In genomic region chr12:132365226-132365625, GRCh38 we compare ENCODE assay signal across 17 cellular contexts. TPM values are rescaled to one million over a fixed set of nuclear protein-coding genes. Genes with fewer than 3 reads are reported as not detected.
DNase-seq lines count a peak whose midpoint lies in the region; ATAC-seq lines count a peak whose summit lies in the region.
"Had no signal": no experiment of that assay in that cellular context is flagged by ENCODE, and none has a peak within 500 bp of the region (broad histone marks: within the 10 kb centered on the region; RNA-seq: fewer than 3 reads in every experiment).

No MANE protein-coding gene starts in this region.

- peak overlapping the region; percentile 53 for H2AK5ac ChIP-seq in neuronal stem cell (ENCODE audit: low read depth, low read length)

- DNase-seq in cerebellum (ENCODE audit: low spot score) (peak; percentile 56), neuronal stem cell (ENCODE audit: low spot score) (no peak), aorta (peak; percentile 30 to 38), left ventricle myocardium superior (no peak), cerebellar cortex (ENCODE audit: low spot score) (no peak)
- no peak for DNase-seq in activated CD4-positive, alpha-beta T cell treated with anti-CD3 and anti-CD28 coated beads for 1 hour
- DNase-seq: AML-193; Calu3; CD8-positive, alpha-beta T cell; DMS79 treated with DMSO at 0.1 percent for 48 hours; H9 had no signal

- no CpG with 5 or more reads among the region's 10 CpGs for WGBS in neuronal stem cell (ENCODE audit: extremely low coverage in 2 of 2, insufficient read length in 2 of 2, insufficient replicate concordance in 1 of 2), 2 donors
- 84 to 91% methylated on average over 10 of the region's 10 CpGs for WGBS in aorta, 2 donors

- H3K79me1 ChIP-seq in neuronal stem cell (ENCODE audit: low read depth, low read length): peaks cover 1% of the 10 kb centered on the region

- H3K36me3 ChIP-seq in BLaER1 (no peaks in the 10 kb centered on the region), neuronal stem cell (replicated peaks in 1 of 2; ENCODE audit: control insufficient read depth in 2 of 2, insufficient read depth in 2 of 2, low read length in 2 of 2) (no peaks in the 10 kb centered on the region), aorta (ENCODE audit: control insufficient read depth in 1 of 2, insufficient read depth in 2 of 2, low read length in 1 of 2) (no peaks in the 10 kb centered on the region)

- no peak overlapping the region for H2BK120ac ChIP-seq in neuronal stem cell (ENCODE audit: low read depth, low read length)

- no peak overlapping the region for H2AFZ ChIP-seq in neuronal stem cell (ENCODE audit: low read length)

- H3K4me1 ChIP-seq in BLaER1: peaks cover 57% of the 10 kb centered on the region
- H3K4me1 ChIP-seq in neuronal stem cell (ENCODE audit: control insufficient read depth in 2 of 2, insufficient read depth in 1 of 2, low read depth in 1 of 2, low read length in 2 of 2): peaks cover 5 to 7% of the 10 kb centered on the region in 2 donors
- H3K4me1 ChIP-seq in aorta (ENCODE audit: control insufficient read depth in 1 of 2, insufficient read depth in 2 of 2, low read length in 2 of 2): no peaks in the 10 kb centered on the region
- H3K4me1 ChIP-seq: A549 had no signal

- no peak overlapping the region for H3K4ac ChIP-seq in neuronal stem cell (ENCODE audit: low read length)

- no peak overlapping the region for H3K18ac ChIP-seq in neuronal stem cell (ENCODE audit: low read length)

- H3K27me3 ChIP-seq in BLaER1: no peaks in the 10 kb centered on the region
- no peaks in the 10 kb centered on the region for H3K27me3 ChIP-seq in neuronal stem cell (ENCODE audit: control insufficient read depth in 3 of 3, insufficient read depth in 3 of 3, low read depth in 1 of 3, low read length in 3 of 3)
- H3K27me3 ChIP-seq in aorta (ENCODE audit: control insufficient read depth in 1 of 2, insufficient read depth in 2 of 2, low read length in 1 of 2): no peaks in the 10 kb centered on the region

- no peak overlapping the region for H2BK15ac ChIP-seq in neuronal stem cell (ENCODE audit: low read length)

- H4K91ac ChIP-seq in neuronal stem cell (ENCODE audit: low read depth, low read length, poor library complexity): no peak overlapping the region

- no peak overlapping the region for H4K8ac ChIP-seq in neuronal stem cell (ENCODE audit: low read depth, low read length)

- no peak overlapping the region for H2BK12ac ChIP-seq in neuronal stem cell (ENCODE audit: low read length)

- ATAC-seq in aorta (ENCODE audit: low FRiP score): no peak
- no peak for ATAC-seq in left ventricle myocardium superior
- ATAC-seq: A549; CD8-positive, alpha-beta T cell; GM12878; HepG2 had no signal

- no peak overlapping the region for H3K14ac ChIP-seq in neuronal stem cell (ENCODE audit: low read length)

- H3K9me3 ChIP-seq in BLaER1 (peaks cover 4% of the 10 kb centered on the region; the same call in 1 of the 2 replicates), neuronal stem cell (replicated peaks in 1 of 2; ENCODE audit: control insufficient read depth in 2 of 2, insufficient read depth in 1 of 2, low read depth in 1 of 2, low read length in 2 of 2) (no peaks in the 10 kb centered on the region), aorta (ENCODE audit: control insufficient read depth, low read length) (peaks cover 2% of the 10 kb centered on the region)
- H3K9me3 ChIP-seq: A549 had no signal

- no peak overlapping the region for H3K4me3 ChIP-seq in BLaER1
- no peak overlapping the region for H3K4me3 ChIP-seq in neuronal stem cell (ENCODE audit: low read length in 2 of 2)
- no peak overlapping the region for H3K4me3 ChIP-seq in aorta (ENCODE audit: low read length in 2 of 2)
- H3K4me3 ChIP-seq: A549, GM12878 had no signal

- no peak overlapping the region for H3K23ac ChIP-seq in neuronal stem cell (ENCODE audit: low read depth, low read length, poor library complexity)

- no peaks in the 10 kb centered on the region for H4K20me1 ChIP-seq in BLaER1

- H3K27ac ChIP-seq in BLaER1: no peak overlapping the region
- no peak overlapping the region for H3K27ac ChIP-seq in neuronal stem cell (replicated peaks; ENCODE audit: low read length)
- no peak overlapping the region for H3K27ac ChIP-seq in aorta (ENCODE audit: low read depth in 1 of 2, low read length in 2 of 2)
- H3K27ac ChIP-seq: 22Rv1, A549 had no signal

- intact Hi-C loops in aorta (cut with DNase I): no loop called here
- intact Hi-C loops in left ventricle myocardium superior (cut with micrococcal nuclease): no loop called here

- no peak overlapping the region for H2BK5ac ChIP-seq in neuronal stem cell (ENCODE audit: low read length)

- H3K9ac ChIP-seq in BLaER1 (no peak overlapping the region), neuronal stem cell (ENCODE audit: low read depth, low read length, poor library complexity) (no peak overlapping the region)

- H3K4me2 ChIP-seq in BLaER1: 0 out of 2 replicates have a peak overlapping the region, but pooled peaks have one; percentile 19
- no peak overlapping the region for H3K4me2 ChIP-seq in neuronal stem cell (ENCODE audit: insufficient read depth, low read length, poor library complexity, severe bottlenecking)
- H3K4me2 ChIP-seq: A549 had no signal

RNA-seq across cellular contexts. Expression of gene GALNT9, which starts 35.8 kb away (rescaled TPM):
- total RNA-seq in cerebellum (23.1 TPM), aorta (under 1 TPM; 0.62 to 0.84 TPM), left ventricle myocardium superior (1.6 TPM)
- 0.13 TPM for polyA plus RNA-seq in neuronal stem cell (2013, experiment 1 of 2)
- 0.14 TPM for polyA plus RNA-seq in neuronal stem cell (2013, experiment 2 of 2)
- not detected for polyA plus RNA-seq in aorta
- total RNA-seq: CD8-positive, alpha-beta T cell; GM12878 had no signal
- polyA plus RNA-seq: BJ, HepG2 had no signal

Comparison
In these comparisons a context has a peak if more than half of its experiments do, and no peak if none do; other contexts are left out.
1. DNase-seq: peak in cerebellum (single experiment) and aorta (2 of 2); none in neuronal stem cell (single experiment), activated CD4-positive, alpha-beta T cell treated with anti-CD3 and anti-CD28 coated beads for 1 hour (single experiment), left ventricle myocardium superior (single experiment) and cerebellar cortex (single experiment).